17 cellular contexts compared by ENCODE assay signal in genomic region chr10:119410361-119411116, GRCh38.
DNase-seq lines count a peak whose midpoint lies in the region; ATAC-seq, FAIRE-seq and TF ChIP-seq lines count a peak whose summit lies in the region.
"Had no signal": no experiment of that assay in that cellular context is flagged by ENCODE, and none has a peak within 500 bp of the region (broad histone marks: within the 10 kb centered on the region; RNA-seq: fewer than 3 reads in every experiment).

No MANE protein-coding gene starts in this region.

- ATAC-seq in HG02623 (IDR thresholded peaks at IDR 0.05; ENCODE audit: unreplicated experiment) (no peak), left lung (no peak)
- ATAC-seq: HCT116 had no signal

- no peak overlapping the region for H3K14ac ChIP-seq in neuronal stem cell (ENCODE audit: low read length)

- peak overlapping the region; percentile 61 for H3K4me3 Mint-ChIP-seq in type B pancreatic cell

- no peak overlapping the region for H3K4me3 ChIP-seq in duodenal mucosa (ENCODE audit: low read depth in 1 of 2, low read length in 2 of 2)
- no peak overlapping the region for H3K4me3 ChIP-seq in kidney (ENCODE audit: low read length in 2 of 2)
- peak overlapping the region in 1 of 2 donors; percentile 22 for H3K4me3 ChIP-seq in neuronal stem cell (ENCODE audit: low read length in 2 of 2)
- H3K4me3 ChIP-seq in left lung = no peak overlapping the region
- H3K4me3 ChIP-seq: body of pancreas had no signal

- H2BK12ac ChIP-seq in neuronal stem cell (ENCODE audit: low read length) = no peak overlapping the region

- DNase-seq in kidney (no peak), neuronal stem cell (ENCODE audit: low spot score) (no peak), type B pancreatic cell (ENCODE audit: extremely low spot score, unreplicated experiment) (no peak), left lung (no peak), RPMI8226 (no peak)
- DNase-seq in activated CD8-positive, alpha-beta memory T cell treated with anti-CD3 and anti-CD28 coated beads, Interleukin-2, amount 50 U/mL, for 4 hours = no peak
- DNase-seq: activated CD4-positive, alpha-beta T cell treated with anti-CD3 and anti-CD28 coated beads, Interleukin-2, amount 50 U/mL, for 48 hours; activated naive CD4-positive, alpha-beta T cell treated with anti-CD3 and anti-CD28 coated beads, Interleukin-2, amount 50 U/mL, for 16 hours; activated T-cell treated with anti-CD3 and anti-CD28 coated beads, Interleukin-2, amount 50 U/mL, for 1 hour; cortex of kidney; hippocampal formation; NCI-H1436 treated with DMSO at 0.1 percent for 48 hours; NCI-H446 had no signal

- H3K79me1 ChIP-seq in neuronal stem cell (ENCODE audit: low read depth, low read length) = peaks cover 2% of the 10 kb centered on the region

- H2AK5ac ChIP-seq in neuronal stem cell (ENCODE audit: low read depth, low read length) = no peak overlapping the region

- H3K9me3 Mint-ChIP-seq in type B pancreatic cell = no peaks in the 10 kb centered on the region

- peak overlapping the region; percentile 56 for H3K27ac ChIP-seq in duodenal mucosa (ENCODE audit: low read depth, low read length)
- H3K27ac ChIP-seq in kidney (ENCODE audit: low read depth in 2 of 2, low read length in 2 of 2) = peak overlapping the region; percentile 28 to 34
- no peak overlapping the region for H3K27ac ChIP-seq in neuronal stem cell (replicated peaks; ENCODE audit: low read length)
- peak overlapping the region in 1 of 2 donors; percentile 29 for H3K27ac ChIP-seq in left lung

- intact Hi-C loops in kidney (cut with DNase I) (loop anchor here (10.0 kb wide), 1 partner anchor 216 kb away; no protein-coding TSS in a partner anchor), left lung (cut with DNase I) (loop anchor here in 1 of 2 donors (10.0 kb wide), 1 partner anchor 206 kb away; the partner anchor contains the start of gene GRK5)

- no peak for TF ChIP-seq CTCF in kidney (IDR thresholded peaks at IDR 0.05; ENCODE audit: borderline replicate concordance, extremely low read depth, insufficient read depth)
- no peak for TF ChIP-seq CTCF in type B pancreatic cell (conservative IDR thresholded peaks at IDR 0.05)
- TF ChIP-seq CTCF in left lung (IDR thresholded peaks at IDR 0.05) = no peak

- no peak overlapping the region for H2BK120ac ChIP-seq in neuronal stem cell (ENCODE audit: low read depth, low read length)

- peaks cover 4% of the 10 kb centered on the region for H3K27me3 Mint-ChIP-seq in type B pancreatic cell

- peaks cover 60% of the 10 kb centered on the region for H3K4me1 Mint-ChIP-seq in type B pancreatic cell (ENCODE audit: unreplicated experiment)

- H3K27me3 ChIP-seq in duodenal mucosa (ENCODE audit: control insufficient read depth in 1 of 2, insufficient read depth in 2 of 2, low read length in 2 of 2) (no peaks in the 10 kb centered on the region), neuronal stem cell (ENCODE audit: control insufficient read depth in 3 of 3, insufficient read depth in 3 of 3, low read depth in 1 of 3, low read length in 3 of 3) (no peaks in the 10 kb centered on the region), left lung (no peaks in the 10 kb centered on the region)
- H3K27me3 ChIP-seq: body of pancreas had no signal

- peaks cover 0 to 3% of the 10 kb centered on the region in 2 donors for H3K36me3 ChIP-seq in duodenal mucosa (ENCODE audit: control insufficient read depth in 1 of 2, insufficient read depth in 2 of 2, low read length in 2 of 2)
- H3K36me3 ChIP-seq in kidney (ENCODE audit: control insufficient read depth in 1 of 2, insufficient read depth in 2 of 2, low read length in 2 of 2) = no peaks in the 10 kb centered on the region
- H3K36me3 ChIP-seq in neuronal stem cell (replicated peaks in 1 of 2; ENCODE audit: control insufficient read depth in 2 of 2, insufficient read depth in 2 of 2, low read length in 2 of 2) = no peaks in the 10 kb centered on the region
- no peaks in the 10 kb centered on the region for H3K36me3 ChIP-seq in left lung

- no peaks in the 10 kb centered on the region for H3K36me3 Mint-ChIP-seq in type B pancreatic cell

- H4K91ac ChIP-seq in neuronal stem cell (ENCODE audit: low read depth, low read length, poor library complexity) = no peak overlapping the region

- H2BK15ac ChIP-seq in neuronal stem cell (ENCODE audit: low read length) = no peak overlapping the region

- H3K27ac Mint-ChIP-seq in type B pancreatic cell = peak overlapping the region; percentile 64

- H3K4me1 ChIP-seq in duodenal mucosa (ENCODE audit: control insufficient read depth in 1 of 2, insufficient read depth in 2 of 2, low read length in 2 of 2) (peaks cover 15 to 28% of the 10 kb centered on the region in 2 donors), kidney (ENCODE audit: control insufficient read depth in 1 of 2, insufficient read depth in 1 of 2, low read depth in 1 of 2, low read length in 2 of 2) (peaks cover 3 to 17% of the 10 kb centered on the region in 2 donors), neuronal stem cell (ENCODE audit: control insufficient read depth in 2 of 2, insufficient read depth in 1 of 2, low read depth in 1 of 2, low read length in 2 of 2) (peaks cover 24 to 35% of the 10 kb centered on the region in 2 donors), left lung (peaks cover 16 to 60% of the 10 kb centered on the region in 2 donors)
- H3K4me1 ChIP-seq: body of pancreas had no signal

- WGBS in neuronal stem cell (ENCODE audit: extremely low coverage in 2 of 2, insufficient read length in 2 of 2, insufficient replicate concordance in 1 of 2), 2 donors = no CpG with 5 or more reads among the region's 9 CpGs

- H3K4ac ChIP-seq in neuronal stem cell (ENCODE audit: low read length) = no peak overlapping the region

- H4K8ac ChIP-seq in neuronal stem cell (ENCODE audit: low read depth, low read length) = no peak overlapping the region

- H3K18ac ChIP-seq in neuronal stem cell (ENCODE audit: low read length) = no peak overlapping the region

- no peak overlapping the region for H2BK5ac ChIP-seq in neuronal stem cell (ENCODE audit: low read length)

- no peak overlapping the region for H3K4me2 ChIP-seq in neuronal stem cell (ENCODE audit: insufficient read depth, low read length, poor library complexity, severe bottlenecking)

- no peak for FAIRE-seq in kidney (lab: Jason Lieb, UNC)

- no peaks in the 10 kb centered on the region for H3K9me3 ChIP-seq in duodenal mucosa (ENCODE audit: control insufficient read depth in 1 of 2, low read length in 2 of 2)
- H3K9me3 ChIP-seq in kidney (ENCODE audit: control insufficient read depth in 1 of 2, low read length in 2 of 2) = no peaks in the 10 kb centered on the region
- H3K9me3 ChIP-seq in neuronal stem cell (replicated peaks in 1 of 2; ENCODE audit: control insufficient read depth in 2 of 2, insufficient read depth in 1 of 2, low read depth in 1 of 2, low read length in 2 of 2) = no peaks in the 10 kb centered on the region
- H3K9me3 ChIP-seq in left lung = no peaks in the 10 kb centered on the region
- H3K9me3 ChIP-seq: body of pancreas had no signal

- H3K9ac ChIP-seq in duodenal mucosa (ENCODE audit: low read depth in 1 of 2, low read length in 2 of 2) (no peak overlapping the region), kidney (ENCODE audit: low read length in 2 of 2) (no peak overlapping the region), neuronal stem cell (ENCODE audit: low read depth, low read length, poor library complexity) (no peak overlapping the region)

- H2AFZ ChIP-seq in neuronal stem cell (ENCODE audit: low read length) = peak overlapping the region; percentile 61

- H3K23ac ChIP-seq in neuronal stem cell (ENCODE audit: low read depth, low read length, poor library complexity) = no peak overlapping the region
